In the genomic region with DNA sequence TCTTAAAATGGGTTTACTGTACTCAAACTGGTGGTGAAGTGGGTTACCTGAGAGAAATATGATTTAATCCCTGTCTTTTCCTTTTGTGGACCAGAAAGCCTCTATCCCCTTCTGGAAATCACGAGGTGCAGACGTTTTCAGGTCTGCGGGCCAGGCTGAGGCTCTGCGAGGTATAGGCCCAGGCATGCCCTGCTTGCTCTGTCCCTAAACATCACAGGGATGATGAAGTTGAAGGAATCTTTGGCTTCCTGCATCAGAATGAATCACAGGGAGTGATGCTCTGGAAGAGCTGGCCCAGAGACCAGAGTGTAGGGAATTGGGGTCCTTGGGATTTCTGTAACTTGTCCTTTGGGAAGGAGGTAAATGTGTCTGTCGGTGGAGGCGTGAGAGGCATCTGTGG, we compare ENCODE assay signal across 2 cellular contexts.
TF ChIP-seq lines count a peak whose summit lies in the region.

No MANE protein-coding gene starts in this region.

TF ChIP-seq in A549, 52 proteins besides CTCF, POLR2A, EP300 and RAD21 (continued from another document):
- TF ChIP-seq MYC (IDR thresholded peaks at IDR 0.05; ENCODE audit: borderline replicate concordance, low read length) (no peak), USF2 (IDR thresholded peaks at IDR 0.05) (no peak)

TF ChIP-seq in H1, 55 proteins besides CTCF, POLR2A, EP300 and RAD21 (continued from another document):
- no peak for TF ChIP-seq TAF7 (optimal IDR thresholded peaks at IDR 0.05; ENCODE audit: borderline replicate concordance, low read depth, low read length)
- no peak for TF ChIP-seq EGR1 (IDR thresholded peaks at IDR 0.05; ENCODE audit: borderline replicate concordance, low read depth, low read length)
- no peak for TF ChIP-seq BRCA1 (IDR thresholded peaks at IDR 0.05; ENCODE audit: low read depth, low read length)
- no peak for TF ChIP-seq PHF8 (conservative IDR thresholded peaks at IDR 0.05; ENCODE audit: low read depth, low read length)
